In the genomic region with DNA sequence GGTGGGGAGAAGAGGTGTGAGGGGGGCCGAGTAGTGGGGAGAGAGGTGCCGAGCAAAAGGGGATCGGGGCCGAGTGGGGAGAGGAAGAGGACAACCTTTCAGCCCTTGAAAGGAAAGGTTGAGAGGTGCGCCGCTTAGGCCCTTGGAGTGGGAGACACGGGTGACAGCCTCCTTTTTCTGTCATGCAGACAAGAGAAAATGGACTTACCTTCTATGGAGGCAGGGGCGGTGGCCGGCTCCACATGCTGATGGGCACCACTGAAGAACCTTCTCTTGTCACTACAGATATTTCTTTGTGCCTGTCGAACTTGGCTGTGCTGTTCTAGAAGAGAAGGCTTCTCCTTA, we compare ENCODE assay signal across 1 cellular context.
TF ChIP-seq lines count a peak whose summit lies in the region.

No MANE protein-coding gene starts in this region.

TF ChIP-seq in endothelial cell of umbilical vein, 7 proteins besides CTCF, POLR2A, EP300 and RAD21 (continued from another document):
- TF ChIP-seq EZH2 (IDR thresholded peaks at IDR 0.05; ENCODE audit: borderline replicate concordance, low read depth, low read length, severe bottlenecking) (no peak), POLR2AphosphoS5 (IDR thresholded peaks at IDR 0.05; ENCODE audit: insufficient read depth, low read depth, low read length) (no peak), GATA2 (IDR thresholded peaks at IDR 0.05; ENCODE audit: insufficient read depth, insufficient read length, low read depth, low read length) (no peak), MYC (IDR thresholded peaks at IDR 0.05; ENCODE audit: low read depth, low read length) (no peak)
